Comparison of ENCODE assay signal across 17 cellular contexts in genomic region chr2:240324312-240325005, GRCh38.
"Had no signal": no experiment of that assay in that cellular context is flagged by ENCODE, and none has a peak within 500 bp of the region (broad histone marks: within the 10 kb centered on the region; RNA-seq: fewer than 3 reads in every experiment).

No MANE protein-coding gene starts in this region.

- H3K4me3 ChIP-seq: body of pancreas, esophagus squamous epithelium, left lung, pancreas, testis had no signal

- H3K27ac ChIP-seq: body of pancreas, left lung, pancreas, testis had no signal

- ATAC-seq: activated naive CD4-positive, alpha-beta T cell treated with anti-CD3 and anti-CD28 coated beads, Interleukin-2, amount 50 U/mL, for 72 hours; left lung; stimulated activated naive CD8-positive, alpha-beta T cell treated with anti-CD3 and anti-CD28 coated beads, Interleukin-15, amount 100 ng/mL, for 72 hours had no signal

- FAIRE-seq: pancreas, TTC549 had no signal

- H3K36me3 ChIP-seq: esophagus squamous epithelium, left lung, pancreas had no signal

- H3K4me1 ChIP-seq: left lung had no signal

- H3K9me3 ChIP-seq: body of pancreas, esophagus squamous epithelium, left lung, pancreas, testis had no signal

- DNase-seq: activated CD4-positive, alpha-beta T cell treated with anti-CD3 and anti-CD28 coated beads, Interleukin-2, amount 50 U/mL, for 1 hour; activated CD4-positive, CD25-positive, alpha-beta regulatory T cell; activated T-cell treated with anti-CD3 and anti-CD28 coated beads, Interleukin-2, amount 50 U/mL, for 1 hour; amniotic stem cell; body of pancreas; esophagus squamous epithelium; foreskin fibroblast; mesendoderm; stimulated activated CD4-positive, alpha-beta T cell treated with anti-CD3 and anti-CD28 coated beads, Interleukin-15, amount 100 ng/mL, for 24 hours; stimulated activated CD4-positive, alpha-beta T cell treated with anti-CD3 and anti-CD28 coated beads, Interleukin-4, amount 100 ng/mL, for 4 hours; stimulated activated naive CD8-positive, alpha-beta T cell treated with anti-CD3 and anti-CD28 coated beads, Interleukin-15, amount 100 ng/mL, for 72 hours; T-helper 2 cell; testis had no signal
